In genomic region chr11:70201047-70201446, GRCh38 we compare ENCODE assay signal across 6 cellular contexts. TPM values are rescaled to one million over a fixed set of nuclear protein-coding genes. Genes with fewer than 3 reads are reported as not detected.
DNase-seq lines count a peak whose midpoint lies in the region; ATAC-seq, FAIRE-seq and TF ChIP-seq lines count a peak whose summit lies in the region.
"Not testable (repeated sequence)": the region's sequence is repeated elsewhere in the genome, so short reads cannot be mapped to it uniquely, and the experiment has no call there.

No MANE protein-coding gene starts in this region.

- in situ Hi-C loops in K562 (cut with MboI), result not testable (repeated sequence)

- H3K27ac ChIP-seq in BLaER1 treated with 17β-estradiol and CSF1 and Interleukin-3, amounts not matched to agents 10 nM and 100 nM, result peak overlapping the region in 9 of 11 experiments; percentile 64 to 99 (median 97); a peak in 17 of 22 replicates
- H3K27ac ChIP-seq in CD8-positive, alpha-beta memory T cell (ENCODE audit: low read depth, low read length); K562 (ENCODE audit: extremely low read depth, low read depth, low read length): not testable (repeated sequence)

- not testable (repeated sequence) for TF ChIP-seq RAD21 in K562 (CRISPR knock-in tag; conservative IDR thresholded peaks at IDR 0.05 in 1 of 2, IDR thresholded peaks at IDR 0.05 in 1 of 2)

- H3K4me3 Mint-ChIP-seq in CD8-positive, alpha-beta memory T cell, result peak overlapping the region in 4 of 7 donors; percentile 12 to 74 (median 58)
- H3K4me3 Mint-ChIP-seq in T-helper 17 cell (peak overlapping the region; percentile 21), neural crest cell (peak overlapping the region; percentile 96)

- H3K36me3 ChIP-seq in BLaER1 treated with 17β-estradiol and CSF1 and Interleukin-3, amounts not matched to agents 10 nM and 100 nM, result peaks cover 9 to 19% (median 15%) of the 10 kb centered on the region in 11 experiments
- peaks cover 12% of the 10 kb centered on the region for H3K36me3 ChIP-seq in CD8-positive, alpha-beta memory T cell (ENCODE audit: insufficient read depth, low read length)
- peaks cover 16% of the 10 kb centered on the region for H3K36me3 ChIP-seq in K562 (ENCODE audit: control insufficient read depth, insufficient read depth, low read length)

- not testable (repeated sequence) for BruUV-seq in K562 (replicated peaks; lab: Mats Ljungman, UMichigan)

- FAIRE-seq in K562 (lab: Jason Lieb, UNC), result not testable (repeated sequence)

- H4K20me1 ChIP-seq in BLaER1 treated with 17β-estradiol and CSF1 and Interleukin-3, amounts not matched to agents 10 nM and 100 nM, result peaks cover 21 to 22% (median 22%) of the 10 kb centered on the region in 11 experiments
- H4K20me1 ChIP-seq in K562 (replicated peaks; ENCODE audit: control insufficient read depth, insufficient read depth, low read length), result peaks cover 18% of the 10 kb centered on the region

- not testable (repeated sequence) for H3K27me3 Mint-ChIP-seq in CD8-positive, alpha-beta memory T cell; T-helper 17 cell
- peaks cover 30% of the 10 kb centered on the region for H3K27me3 Mint-ChIP-seq in neural crest cell (ENCODE audit: low read depth)

- not testable (repeated sequence) for H3K4me3 ChIP-seq in BLaER1 treated with 17β-estradiol and CSF1 and Interleukin-3, amounts not matched to agents 10 nM and 100 nM; CD8-positive, alpha-beta memory T cell (ENCODE audit: low read length); K562

- not testable (repeated sequence) for H2AFZ ChIP-seq in K562 (ENCODE audit: low read depth, low read length)

- intact Hi-C loops in K562 (cut with micrococcal nuclease), result loop anchor here (10.0 kb wide), 2 partner anchors 194 to 244 kb away; partner anchors contain the start of gene CTTN
- intact Hi-C loops in left cardiac atrium (cut with DNase I), result not testable (repeated sequence)

- not testable (repeated sequence) for H3K27me3 ChIP-seq in BLaER1 treated with 17β-estradiol and CSF1 and Interleukin-3, amounts not matched to agents 10 nM and 100 nM; CD8-positive, alpha-beta memory T cell (ENCODE audit: insufficient read depth, low read length, poor library complexity, severe bottlenecking); K562 (ENCODE audit: control insufficient read depth in 2 of 2, insufficient read depth in 2 of 2, low read length in 2 of 2)

- not testable (repeated sequence) for TF ChIP-seq CTCF in K562 (IDR thresholded peaks at IDR 0.05 in 2 of 3, conservative IDR thresholded peaks at IDR 0.05 in 1 of 3; ENCODE audit: insufficient read depth in 2 of 3, low read depth in 1 of 3, low read length in 3 of 3); neural crest cell (conservative IDR thresholded peaks at IDR 0.05)

- POLR2A ChIA-PET in CD8-positive, alpha-beta memory T cell (lab: Charles Lee), result not testable (repeated sequence)
- POLR2A ChIA-PET in K562 (lab: Yijun Ruan, JAX), result interaction anchor here (0.6 kb wide), 1 partner anchor 212 kb away, joined by 3 read pairs; no protein-coding TSS in a partner anchor

- not testable (repeated sequence) for H3K9ac ChIP-seq in BLaER1 treated with 17β-estradiol and CSF1 and Interleukin-3, amounts not matched to agents 10 nM and 100 nM; K562 (ENCODE audit: insufficient read depth in 1 of 2, low read depth in 2 of 2, low read length in 2 of 2)

- not testable (repeated sequence) for H3K9me3 Mint-ChIP-seq in CD8-positive, alpha-beta memory T cell; neural crest cell

- H3K36me3 Mint-ChIP-seq in CD8-positive, alpha-beta memory T cell, result peaks cover 0 to 28% (median 2%) of the 10 kb centered on the region in 3 donors
- not testable (repeated sequence) for H3K36me3 Mint-ChIP-seq in T-helper 17 cell (ENCODE audit: low read depth); neural crest cell (ENCODE audit: low read depth)

- not testable (repeated sequence) for TF ChIP-seq POLR2A in K562 (conservative IDR thresholded peaks at IDR 0.05)

- 59% methylated on average over 3 of the region's 3 CpGs for WGBS in K562 (ENCODE audit: insufficient coverage, low coverage, missing lambda C conversion rate)

- H3K27ac Mint-ChIP-seq in CD8-positive, alpha-beta memory T cell, result peak overlapping the region in 3 of 8 donors; percentile 27 to 63 (median 52)
- H3K27ac Mint-ChIP-seq in T-helper 17 cell, result peak overlapping the region; percentile 78
- H3K27ac Mint-ChIP-seq in neural crest cell (ENCODE audit: unreplicated experiment), result not testable (repeated sequence)

- peak overlapping the region in 5 of 11 experiments; percentile 87 to 99 (median 98); a peak in 8 of 22 replicates for H3K4me2 ChIP-seq in BLaER1 treated with 17β-estradiol and CSF1 and Interleukin-3, amounts not matched to agents 10 nM and 100 nM
- not testable (repeated sequence) for H3K4me2 ChIP-seq in K562 (ENCODE audit: insufficient read depth, low read length)

- CTCF ChIA-PET in CD8-positive, alpha-beta memory T cell (lab: Charles Lee), result not testable (repeated sequence)
- CTCF ChIA-PET in K562 (lab: Yijun Ruan, JAX; ENCODE audit: low intra/inter-chr PET ratio), result interaction anchor here (0.6 kb wide), 1 partner anchor 515 kb away, joined by 6 read pairs; no protein-coding TSS in a partner anchor

- not testable (repeated sequence) for TF ChIP-seq EP300 in K562 (IDR thresholded peaks at IDR 0.05; ENCODE audit: low read length)

- H3K9me1 ChIP-seq in K562 (ENCODE audit: control insufficient read depth, insufficient read depth, low read length), result not testable (repeated sequence)

- not testable (repeated sequence) for DNase-seq in CD8-positive, alpha-beta memory T cell; T-helper 17 cell; K562 (ENCODE audit: extremely low read depth in 1 of 4, low spot score in 3 of 4); neural crest cell (ENCODE audit: low read depth, low spot score)
- DNase-seq in left cardiac atrium, result peak; percentile 0

- not testable (repeated sequence) for ATAC-seq in T-helper 17 cell, K562, left cardiac atrium

- peaks cover 26 to 31% (median 29%) of the 10 kb centered on the region in 3 donors for H3K4me1 Mint-ChIP-seq in CD8-positive, alpha-beta memory T cell
- H3K4me1 Mint-ChIP-seq in T-helper 17 cell (peaks cover 21% of the 10 kb centered on the region), neural crest cell (peaks cover 19% of the 10 kb centered on the region)

- peaks cover 29 to 41% (median 37%) of the 10 kb centered on the region in 10 experiments for H3K4me1 ChIP-seq in BLaER1 treated with 17β-estradiol and CSF1 and Interleukin-3, amounts not matched to agents 10 nM and 100 nM
- peaks cover 27% of the 10 kb centered on the region for H3K4me1 ChIP-seq in CD8-positive, alpha-beta memory T cell (ENCODE audit: insufficient read depth, low read length)
- peaks cover 11 to 31% of the 10 kb centered on the region in 2 experiments; a peak in 4 of 5 replicates for H3K4me1 ChIP-seq in K562 (replicated peaks in 1 of 2; ENCODE audit: control insufficient read depth in 2 of 2, insufficient read depth in 2 of 2, low read length in 2 of 2)

- H3K9me3 ChIP-seq in BLaER1 treated with 17β-estradiol and CSF1 and Interleukin-3, amounts not matched to agents 10 nM and 100 nM (replicated peaks in 1 of 11); CD8-positive, alpha-beta memory T cell (ENCODE audit: low read length); T-helper 17 cell (ENCODE audit: control insufficient read depth, low read length, poor library complexity, severe bottlenecking); K562 (replicated peaks; ENCODE audit: control insufficient read depth, insufficient read depth, low read depth, low read length): not testable (repeated sequence)

- H3K79me2 ChIP-seq in K562 (ENCODE audit: control insufficient read depth, insufficient read depth, low read length), result peaks cover 32% of the 10 kb centered on the region

TF ChIP-seq in K562, 482 proteins besides CTCF, POLR2A, EP300 and RAD21:
- peak; percentile 89 for TF ChIP-seq ZNF146 (CRISPR knock-in tag; IDR thresholded peaks at IDR 0.05; ENCODE audit: unreplicated experiment)
- peak; percentile 36 for TF ChIP-seq RBM25 (IDR thresholded peaks at IDR 0.05; ENCODE audit: low read depth, low read length, severe bottlenecking)
- TF ChIP-seq KDM1A (IDR thresholded peaks at IDR 0.05), result peak in 1 of 2 experiments; percentile 36; a peak in 1 of 4 replicates

RNA-seq across cellular contexts. Expression of gene FADD, which starts 2.0 kb away (rescaled TPM):
- total RNA-seq in CD8-positive, alpha-beta memory T cell, result 10 to 100 TPM; 38.5 to 39.4 TPM
- polyA plus RNA-seq in CD8-positive, alpha-beta memory T cell, result 22.9 TPM
- total RNA-seq in T-helper 17 cell, result 1 to 10 TPM; 8.2 to 8.6 TPM
- 9.8 and 23.6 TPM in 2 replicates for total RNA-seq in K562 (2011; cell fraction: chromatin; rRNA removed; ENCODE audit: low replicate concordance)
- 23.6 and 28.0 TPM in 2 replicates for total RNA-seq in K562 (2011; cell fraction: nucleolus; rRNA removed)
- total RNA-seq in K562 (2011; cell fraction: nucleoplasm; rRNA removed), result 17.0 and 17.6 TPM in 2 replicates
- 20.1 and 20.4 TPM in 2 replicates for total RNA-seq in K562 (2014; rRNA removed)
- total RNA-seq in K562 (2014; rRNA removed; fragmentation: Illumina TruSeq; extraction: Trizol), result 15.5 and 17.2 TPM in 2 replicates
- total RNA-seq in K562 (2015; rRNA removed; fragmentation: Illumina TruSeq; extraction: Trizol), result 18.4 and 20.9 TPM in 2 replicates
- 24.1 and 26.2 TPM in 2 replicates for total RNA-seq in K562 (2021)
- 23.6 and 26.9 TPM in 2 replicates for polyA plus RNA-seq in K562 (2011; rRNA removed)
- polyA plus RNA-seq in K562 (2011; cell fraction: cytosol; rRNA removed), result 24.3 and 37.3 TPM in 2 replicates
- polyA plus RNA-seq in K562 (2011; cell fraction: nucleus; rRNA removed), result 11.2 and 14.3 TPM in 2 replicates
- polyA plus RNA-seq in K562 (2012), result 20.7 and 23.8 TPM in 2 replicates
- 17.2 and 17.7 TPM in 2 replicates for polyA plus RNA-seq in K562 (2014; fragmentation: Illumina TruSeq; extraction: Trizol)
- under 1 TPM; 0.29 to 0.30 TPM for polyA plus RNA-seq in K562 (2014; fragmentation: Nextera tagmentation; extraction: Ambion mirVana)
- polyA plus RNA-seq in K562 (2014; rRNA removed), result 26.7 and 28.7 TPM in 2 replicates
- 17.5 and 22.8 TPM in 2 replicates for polyA minus RNA-seq in K562 (2011; rRNA and poly(A)+ RNA removed)
- 13.8 and 19.3 TPM in 2 replicates for polyA minus RNA-seq in K562 (2011; cell fraction: cytosol; rRNA and poly(A)+ RNA removed)
- 17.8 and 23.5 TPM in 2 replicates for polyA minus RNA-seq in K562 (2011; cell fraction: nucleus; rRNA and poly(A)+ RNA removed)
- total RNA-seq in left cardiac atrium, result 10 to 100 TPM; 11.1 to 11.3 TPM
- total RNA-seq in neural crest cell, result 29.2 and 30.4 TPM in 2 replicates

Comparison
In these comparisons a context has a peak if more than half of its experiments do, and no peak if none do; other contexts are left out.
1. H3K4me3 Mint-ChIP-seq: peak in every context shown above with its lines; median percentile 96 in neural crest cell; 58 in CD8-positive, alpha-beta memory T cell; 21 in T-helper 17 cell.